19 cellular contexts compared by ENCODE assay signal in the genomic region with DNA sequence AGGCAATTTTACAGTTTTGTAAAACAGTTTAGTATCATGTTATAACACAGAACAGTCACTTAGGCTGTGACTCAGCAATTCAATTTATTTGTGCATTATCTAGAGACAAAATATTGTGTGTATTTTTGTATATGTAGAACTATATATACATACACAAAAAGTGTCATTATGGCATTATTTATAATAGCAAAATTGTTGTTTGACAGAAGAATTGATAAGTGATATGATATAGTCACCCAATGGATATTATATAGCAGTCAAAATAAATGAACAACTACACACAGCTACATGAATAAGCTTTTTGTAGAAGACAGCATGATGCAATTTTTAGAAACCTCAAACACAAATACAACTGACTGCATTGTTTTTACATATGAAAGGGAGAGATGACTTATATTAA.
DNase-seq lines count a peak whose midpoint lies in the region; ATAC-seq, FAIRE-seq and TF ChIP-seq lines count a peak whose summit lies in the region.
"Had no signal": no experiment of that assay in that cellular context is flagged by ENCODE, and none has a peak within 500 bp of the region (broad histone marks: within the 10 kb centered on the region; RNA-seq: fewer than 3 reads in every experiment).

No MANE protein-coding gene starts in this region.

- no peaks in the 10 kb centered on the region for H3K9me3 Mint-ChIP-seq in HFFc6
- H3K9me3 Mint-ChIP-seq in astrocyte (ENCODE audit: unreplicated experiment), result no peaks in the 10 kb centered on the region
- H3K9me3 Mint-ChIP-seq: activated naive CD4-positive, alpha-beta T cell treated with anti-CD3 and anti-CD28 coated beads, Interleukin-2, amount 50 U/mL, for 72 hours; activated T-helper 1 cell treated with anti-CD3 and anti-CD28 coated beads, Interleukin-12 subunit alpha, Interleukin-12 subunit beta, Interleukin-2, Interleukin-4 antibody, amounts not matched to agents 30 ng/mL and 10 ng/mL and 1 ng/mL, durations not matched to agents 14 hours and 24 hours and 36 hours had no signal

- H3K4me3 Mint-ChIP-seq in HFFc6, result peak overlapping the region; percentile 40; the same call in 1 of the 2 replicates
- no peak overlapping the region for H3K4me3 Mint-ChIP-seq in astrocyte (ENCODE audit: unreplicated experiment)
- H3K4me3 Mint-ChIP-seq: activated T-helper 1 cell treated with anti-CD3 and anti-CD28 coated beads, Interleukin-12 subunit alpha, Interleukin-12 subunit beta, Interleukin-2, Interleukin-4 antibody, amounts not matched to agents 30 ng/mL and 10 ng/mL and 1 ng/mL, durations not matched to agents 14 hours and 24 hours and 36 hours; immature natural killer cell had no signal

- H3K27me3 Mint-ChIP-seq in HFFc6 (ENCODE audit: insufficient read depth), result no peaks in the 10 kb centered on the region; the same call in 1 of the 2 replicates
- no peaks in the 10 kb centered on the region for H3K27me3 Mint-ChIP-seq in astrocyte (ENCODE audit: low read depth, unreplicated experiment)

- no peaks in the 10 kb centered on the region for H3K36me3 ChIP-seq in ACC112 (ENCODE audit: insufficient read depth, low read length)
- no peaks in the 10 kb centered on the region for H3K36me3 ChIP-seq in astrocyte (ENCODE audit: insufficient read depth, low read length)
- no peaks in the 10 kb centered on the region for H3K36me3 ChIP-seq in psoas muscle (ENCODE audit: insufficient read depth in 1 of 2, low read depth in 1 of 2)
- H3K36me3 ChIP-seq: heart right ventricle, SJCRH30 had no signal

- FAIRE-seq in astrocyte (lab: Jason Lieb, UNC) (no peak), GM19239 (lab: Jason Lieb, UNC) (no peak)

- H3K27me3 ChIP-seq in ACC112 (ENCODE audit: insufficient read depth, low read length), result 0 out of 2 replicates have a peak, but pooled peaks cover 3% of the 10 kb centered on the region
- no peaks in the 10 kb centered on the region for H3K27me3 ChIP-seq in astrocyte (ENCODE audit: insufficient read depth, low read length)
- H3K27me3 ChIP-seq in psoas muscle (ENCODE audit: insufficient read depth in 3 of 3, low read length in 2 of 3), result peaks cover 0 to 2% (median 0%) of the 10 kb centered on the region in 3 donors
- H3K27me3 ChIP-seq: SJCRH30 had no signal

- no peak overlapping the region for H3K9ac ChIP-seq in astrocyte (ENCODE audit: low read length)

- H3K27ac ChIP-seq in ACC112 (ENCODE audit: low read depth, low read length) (peak overlapping the region; percentile 28), astrocyte (ENCODE audit: low read depth, low read length) (no peak overlapping the region), psoas muscle (no peak overlapping the region)
- H3K27ac ChIP-seq: heart right ventricle, SJCRH30 had no signal

- peaks cover 7% of the 10 kb centered on the region for H3K4me1 ChIP-seq in ACC112 (ENCODE audit: control insufficient read depth, insufficient read depth, low read length, unreplicated experiment)
- no peaks in the 10 kb centered on the region for H3K4me1 ChIP-seq in astrocyte (ENCODE audit: insufficient read depth, low read length)
- H3K4me1 ChIP-seq in psoas muscle, result no peaks in the 10 kb centered on the region
- H3K4me1 ChIP-seq: heart right ventricle, SJCRH30 had no signal

- no peak overlapping the region for H3K4me2 ChIP-seq in astrocyte (ENCODE audit: low read length)

- intact Hi-C loops in psoas muscle (cut with DNase I), result no loop called here

- no peak overlapping the region for H3K27ac Mint-ChIP-seq in HFFc6
- H3K27ac Mint-ChIP-seq in astrocyte (ENCODE audit: unreplicated experiment), result peak overlapping the region; percentile 20
- H3K27ac Mint-ChIP-seq: activated naive CD4-positive, alpha-beta T cell treated with anti-CD3 and anti-CD28 coated beads, Interleukin-2, amount 50 U/mL, for 72 hours; activated T-helper 1 cell treated with anti-CD3 and anti-CD28 coated beads, Interleukin-12 subunit alpha, Interleukin-12 subunit beta, Interleukin-2, Interleukin-4 antibody, amounts not matched to agents 30 ng/mL and 10 ng/mL and 1 ng/mL, durations not matched to agents 14 hours and 24 hours and 36 hours; immature natural killer cell had no signal

- H3K9me3 ChIP-seq in astrocyte (ENCODE audit: insufficient read depth, low read depth, low read length) (no peaks in the 10 kb centered on the region), psoas muscle (no peaks in the 10 kb centered on the region)
- H3K9me3 ChIP-seq: heart right ventricle, SJCRH30 had no signal

- peaks cover 11% of the 10 kb centered on the region; the same call in 1 of the 2 replicates for H3K4me1 Mint-ChIP-seq in HFFc6 (ENCODE audit: low read depth)
- H3K4me1 Mint-ChIP-seq in astrocyte (ENCODE audit: low read depth, unreplicated experiment), result peaks cover 1% of the 10 kb centered on the region
- H3K4me1 Mint-ChIP-seq: immature natural killer cell had no signal

- no peak overlapping the region for H3K4me3 ChIP-seq in ACC112 (ENCODE audit: low read depth, low read length)
- no peak overlapping the region for H3K4me3 ChIP-seq in astrocyte (ENCODE audit: insufficient read depth, low read depth, low read length)
- H3K4me3 ChIP-seq in fibroblast of pulmonary artery (replicated peaks; ENCODE audit: low read depth, low read length), result no peak overlapping the region
- H3K4me3 ChIP-seq in psoas muscle, result no peak overlapping the region
- H3K4me3 ChIP-seq: heart right ventricle, SJCRH30 had no signal

- no peaks in the 10 kb centered on the region for H3K79me2 ChIP-seq in ACC112 (ENCODE audit: control insufficient read depth, insufficient read depth, low read length, unreplicated experiment)
- H3K79me2 ChIP-seq in astrocyte (ENCODE audit: insufficient read depth, low read length), result no peaks in the 10 kb centered on the region

- H2AFZ ChIP-seq in ACC112 (ENCODE audit: low read length, unreplicated experiment), result peak overlapping the region; percentile 30
- H2AFZ ChIP-seq in astrocyte (ENCODE audit: low read depth, low read length), result no peak overlapping the region

- H4K20me1 ChIP-seq in astrocyte (ENCODE audit: insufficient read depth, low read length), result no peaks in the 10 kb centered on the region

- ATAC-seq in HG03469 (IDR thresholded peaks at IDR 0.05; ENCODE audit: unreplicated experiment) (no peak), psoas muscle (no peak)
- ATAC-seq: activated naive CD4-positive, alpha-beta T cell treated with anti-CD3 and anti-CD28 coated beads, Interleukin-2, amount 50 U/mL, for 72 hours; heart right ventricle; PC-3 had no signal

- TF ChIP-seq CTCF in HFFc6 (IDR thresholded peaks at IDR 0.05), result no peak
- TF ChIP-seq CTCF in astrocyte (IDR thresholded peaks at IDR 0.05; ENCODE audit: insufficient read depth, low read depth, low read length), result no peak
- no peak for TF ChIP-seq CTCF in fibroblast of pulmonary artery (IDR thresholded peaks at IDR 0.05; ENCODE audit: low read length, missing control alignments)
- TF ChIP-seq CTCF in psoas muscle (IDR thresholded peaks at IDR 0.05), result no peak

- DNase-seq in HFFc6 (no peak), astrocyte (ENCODE audit: low read depth) (no peak), fibroblast of pulmonary artery (ENCODE audit: low read depth) (peak; percentile 46), GM19239 (ENCODE audit: insufficient read length, low spot score) (no peak), psoas muscle (no peak), hypothalamus (lab: John Stamatoyannopoulos, UW) (no peak)
- DNase-seq: dermis blood vessel endothelial cell; EL; heart right ventricle; immature natural killer cell; NCI-H69; PC-3; SJCRH30; stimulated activated naive CD4-positive, alpha-beta T cell; T-helper 9 cell had no signal

- H3K36me3 Mint-ChIP-seq in HFFc6 (ENCODE audit: low read depth) (no peaks in the 10 kb centered on the region), astrocyte (ENCODE audit: low read depth, unreplicated experiment) (no peaks in the 10 kb centered on the region)
- H3K36me3 Mint-ChIP-seq: activated naive CD4-positive, alpha-beta T cell treated with anti-CD3 and anti-CD28 coated beads, Interleukin-2, amount 50 U/mL, for 72 hours; immature natural killer cell had no signal
